In genomic region chr20:63851548-63851943, GRCh38 we compare ENCODE assay signal across 1 cellular context.
TF ChIP-seq lines count a peak whose summit lies in the region.

No MANE protein-coding gene starts in this region.

TF ChIP-seq in HepG2, 621 proteins besides CTCF, POLR2A, EP300 and RAD21:
- TF ChIP-seq ZMYM3 (CRISPR knock-in tag; IDR thresholded peaks at IDR 0.05) (0 out of 2 replicates have a peak, but pooled peaks have one; percentile 8), MYC (CRISPR knock-in tag; IDR thresholded peaks at IDR 0.05; ENCODE audit: borderline replicate concordance) (0 out of 2 replicates have a peak, but pooled peaks have one; percentile 10), ZNF460 (CRISPR knock-in tag; IDR thresholded peaks at IDR 0.05; ENCODE audit: borderline replicate concordance) (peak; percentile 58)
